Comparison of ENCODE assay signal across 22 cellular contexts in genomic region chr4:185830263-185830994, GRCh38. TPM values are rescaled to one million over a fixed set of nuclear protein-coding genes. Genes with fewer than 3 reads are reported as not detected.
A peak's percentile ranks its signal among the peaks of the same experiment; 100 is the strongest.
DNase-seq lines count a peak whose midpoint lies in the region; ATAC-seq and TF ChIP-seq lines count a peak whose summit lies in the region.
"Had no signal": no experiment of that assay in that cellular context is flagged by ENCODE, and none has a peak within 500 bp of the region (broad histone marks: within the 10 kb centered on the region; RNA-seq: fewer than 3 reads in every experiment).

No MANE protein-coding gene starts in this region.

- in situ Hi-C loops in Caki2 (cut with HindIII; ENCODE audit: low pct_unique_long_range_greater_than_20kb, low sequenced_read_pairs): no loop called here

- no peak for ATAC-seq in HG03097 (IDR thresholded peaks at IDR 0.05; ENCODE audit: low FRiP score, unreplicated experiment)
- ATAC-seq: CD8-positive, alpha-beta T cell had no signal

- H3K79me2 ChIP-seq in hepatocyte: no peaks in the 10 kb centered on the region

- H3K27ac ChIP-seq in BLaER1: no peak overlapping the region
- H3K27ac ChIP-seq in hepatocyte: peak overlapping the region; percentile 41
- no peak overlapping the region for H3K27ac ChIP-seq in breast epithelium

- H3K4me2 ChIP-seq in BLaER1: peak overlapping the region; percentile 34
- H3K4me2 ChIP-seq in hepatocyte: peak overlapping the region; percentile 26

- H3K4me3 ChIP-seq in BLaER1 (no peak overlapping the region), hepatocyte (no peak overlapping the region), breast epithelium (no peak overlapping the region)
- H3K4me3 ChIP-seq: MG63 had no signal

- H3K9me3 Mint-ChIP-seq in nephron progenitor cell: peaks cover 7% of the 10 kb centered on the region
- H3K9me3 Mint-ChIP-seq: CD8-positive, alpha-beta T cell had no signal

- intact Hi-C loops in breast epithelium (cut with DNase I; ENCODE audit: low total_unique reads): no loop called here

- WGBS in hepatocyte (ENCODE audit: low lambda C conversion rate, missing lambda C conversion rate): 50% methylated on average over 4 of the region's 4 CpGs

- H3K27ac Mint-ChIP-seq in nephron progenitor cell: peak overlapping the region; percentile 64
- H3K27ac Mint-ChIP-seq: CD8-positive, alpha-beta T cell had no signal

- H2AFZ ChIP-seq in hepatocyte: no peak overlapping the region

- no peaks in the 10 kb centered on the region for H3K36me3 Mint-ChIP-seq in nephron progenitor cell (ENCODE audit: low read depth)
- H3K36me3 Mint-ChIP-seq: CD8-positive, alpha-beta T cell had no signal

- no peak overlapping the region for H3K4me3 Mint-ChIP-seq in nephron progenitor cell
- H3K4me3 Mint-ChIP-seq: CD8-positive, alpha-beta T cell had no signal

- H4K20me1 ChIP-seq in BLaER1 (no peaks in the 10 kb centered on the region), hepatocyte (ENCODE audit: insufficient read depth, poor library complexity, severe bottlenecking) (no peaks in the 10 kb centered on the region)

- H3K4me1 Mint-ChIP-seq in nephron progenitor cell: peaks cover 19% of the 10 kb centered on the region

- peaks cover 5% of the 10 kb centered on the region; the same call in 1 of the 2 replicates for H3K9me3 ChIP-seq in BLaER1
- H3K9me3 ChIP-seq in hepatocyte (ENCODE audit: low read depth): no peaks in the 10 kb centered on the region
- H3K9me3 ChIP-seq in breast epithelium: no peaks in the 10 kb centered on the region
- H3K9me3 ChIP-seq: BE2C, MG63 had no signal

- H3K9ac ChIP-seq in BLaER1: no peak overlapping the region

- peaks cover 8% of the 10 kb centered on the region for H3K4me1 ChIP-seq in BLaER1
- H3K4me1 ChIP-seq in hepatocyte (ENCODE audit: insufficient read depth): no peaks in the 10 kb centered on the region
- no peaks in the 10 kb centered on the region for H3K4me1 ChIP-seq in breast epithelium

- DNase-seq in Caki2 (ENCODE audit: low read depth) (peak; percentile 10), hepatocyte (ENCODE audit: low spot score) (no peak), nephron progenitor cell (no peak), AG20443 (ENCODE audit: low spot score) (no peak), breast epithelium (ENCODE audit: low spot score in 2 of 2) (no peak)
- DNase-seq: BE2C; CD8-positive, alpha-beta T cell; GDM1; H7; IMR-90; Karpas-422; MG63; NCI-H1105; NCI-H1694 treated with DMSO at 0.1 percent for 48 hours; NCI-H2107; NCI-H2227 treated with DMSO at 0.1 percent for 48 hours; NCI-H69; OCI-M1; SIG-M5 had no signal

- TF ChIP-seq CTCF in hepatocyte (IDR thresholded peaks at IDR 0.05; ENCODE audit: poor library complexity): no peak
- TF ChIP-seq CTCF in nephron progenitor cell (IDR thresholded peaks at IDR 0.05): no peak
- no peak for TF ChIP-seq CTCF in breast epithelium (IDR thresholded peaks at IDR 0.05)

- H3K27me3 Mint-ChIP-seq in nephron progenitor cell (ENCODE audit: low read depth, poor library complexity): no peaks in the 10 kb centered on the region

- TF ChIP-seq POLR2A in breast epithelium (IDR thresholded peaks at IDR 0.05): no peak

- no peaks in the 10 kb centered on the region for H3K36me3 ChIP-seq in BLaER1
- H3K36me3 ChIP-seq in hepatocyte (replicated peaks; ENCODE audit: insufficient read depth, low read depth): no peaks in the 10 kb centered on the region
- no peaks in the 10 kb centered on the region for H3K36me3 ChIP-seq in breast epithelium
- H3K36me3 ChIP-seq: BE2C, MG63 had no signal

- no peaks in the 10 kb centered on the region for H3K9me2 ChIP-seq in hepatocyte (replicated peaks; ENCODE audit: insufficient read depth)

- H3K27me3 ChIP-seq in BLaER1 (no peaks in the 10 kb centered on the region), hepatocyte (no peaks in the 10 kb centered on the region), breast epithelium (no peaks in the 10 kb centered on the region)
- H3K27me3 ChIP-seq: BE2C, MG63 had no signal

RNA-seq across cellular contexts. Expression of gene SORBS2, which starts 18.4 kb away (rescaled TPM):
- total RNA-seq in Caki2 (2014; rRNA removed; shearing (Covaris generic); ENCODE audit: low replicate concordance): 12.8 and 17.3 TPM in 2 replicates
- 52.1 and 56.5 TPM in 2 replicates for total RNA-seq in hepatocyte
- 43.4 and 60.0 TPM in 2 replicates for polyA plus RNA-seq in hepatocyte
- 100 to 1,000 TPM in 2 of 3 donors, 10 to 100 TPM in 1; 21.8 to 132 (median 105) TPM for total RNA-seq in breast epithelium
- polyA plus RNA-seq: AG04450, IMR-90 had no signal
